Comparison of ENCODE assay signal across 1 cellular context in the genomic region with DNA sequence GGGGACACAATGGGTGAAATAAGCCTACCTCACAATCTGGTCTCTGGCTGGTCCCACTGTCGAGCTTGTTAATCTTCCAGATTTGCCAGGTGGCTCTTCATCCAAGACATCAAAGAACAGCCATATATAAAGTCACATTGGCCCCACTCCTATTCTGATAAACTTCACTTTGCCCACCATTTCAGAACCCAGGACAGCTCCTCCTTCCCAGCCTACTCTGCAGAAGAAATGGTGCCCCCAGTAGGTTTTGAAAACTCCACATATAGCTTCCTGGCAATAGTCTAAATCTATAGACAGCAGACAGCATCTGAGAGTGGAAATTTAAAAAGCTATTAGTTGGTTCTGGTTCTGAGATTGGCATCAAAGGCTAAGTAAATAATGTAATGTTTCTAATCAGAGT.
TF ChIP-seq lines count a peak whose summit lies in the region.

No MANE protein-coding gene starts in this region.

TF ChIP-seq in HEK293, 187 proteins besides CTCF, POLR2A, EP300 and RAD21 (continued from another document):
- no peak for TF ChIP-seq TSHZ1 (tag by site-specific recombination; IDR thresholded peaks at IDR 0.05; ENCODE audit: borderline replicate concordance)
